In genomic region chr2:135086222-135086621, GRCh38 we compare ENCODE assay signal across 29 cellular contexts. TPM values are rescaled to one million over a fixed set of nuclear protein-coding genes. Genes with fewer than 3 reads are reported as not detected.
"Had no signal": no experiment of that assay in that cellular context is flagged by ENCODE, and none has a peak within 500 bp of the region (broad histone marks: within the 10 kb centered on the region; RNA-seq: fewer than 3 reads in every experiment).

No MANE protein-coding gene starts in this region.

- ATAC-seq: foreskin keratinocyte; heart left ventricle; left colon; naive thymus-derived CD4-positive, alpha-beta T cell; sciatic nerve had no signal

- H3K9me3 ChIP-seq: ovary, suprapubic skin, tibial artery had no signal

- H3K4me1 ChIP-seq: foreskin keratinocyte, suprapubic skin, tibial artery had no signal

- H3K4me3 Mint-ChIP-seq: activated CD4-positive, alpha-beta memory T cell treated with anti-CD3 and anti-CD28 coated beads, Interleukin-2, amount 10 ng/mL, durations not matched to agents 7 days and 5 days; activated CD4-positive, alpha-beta T cell treated with anti-CD3 and anti-CD28 coated beads, Interleukin-2, amount 10 ng/mL, durations not matched to agents 24 days and 14 days; immature natural killer cell; mesothelial cell of epicardium; naive thymus-derived CD4-positive, alpha-beta T cell; T-helper 2 cell treated with Interferon-gamma antibody and Interleukin-4, amounts not matched to agents 5 μg/mL and 100 μg/mL, for 36 hours had no signal

- H3K27me3 Mint-ChIP-seq: activated CD4-positive, alpha-beta memory T cell treated with anti-CD3 and anti-CD28 coated beads, Interleukin-2, amount 10 ng/mL, durations not matched to agents 7 days and 5 days; activated CD4-positive, alpha-beta T cell treated with anti-CD3 and anti-CD28 coated beads, Interleukin-2, amount 10 ng/mL, durations not matched to agents 24 days and 14 days; naive thymus-derived CD4-positive, alpha-beta T cell; progenitor cell of endocrine pancreas had no signal

- DNase-seq: activated CD4-positive, alpha-beta memory T cell treated with anti-CD3 and anti-CD28 coated beads, Interleukin-2, amount 10 ng/mL, durations not matched to agents 7 days and 5 days; activated CD4-positive, alpha-beta T cell treated with anti-CD3 and anti-CD28 coated beads, Interleukin-2, amount 10 ng/mL, durations not matched to agents 24 days and 14 days; activated CD4-positive, CD25-positive, alpha-beta regulatory T cell; activated CD8-positive, alpha-beta memory T cell treated with anti-CD3 and anti-CD28 coated beads, Interleukin-2, amount 50 U/mL, for 48 hours; activated naive CD4-positive, alpha-beta T cell; activated T-cell treated with anti-CD3 and anti-CD28 coated beads, Interleukin-2, amount 50 U/mL, for 48 hours; effector CD8-positive, alpha-beta T cell; foreskin keratinocyte; heart left ventricle; hypothalamus; immature natural killer cell; kidney; left colon; naive thymus-derived CD4-positive, alpha-beta T cell; ovary; stimulated activated CD4-positive, alpha-beta T cell treated with anti-CD3 and anti-CD28 coated beads, Interleukin-12 subunit alpha, Interleukin-12 subunit beta, amount 100 ng/mL, for 4 hours; stimulated activated CD4-positive, alpha-beta T cell treated with anti-CD3 and anti-CD28 coated beads, Interleukin-4, amount 100 ng/mL, for 1 hour; T-helper 1 cell; tibial artery had no signal

- H3K4me3 ChIP-seq: heart left ventricle, ovary, skin epidermis, suprapubic skin, tibial artery had no signal

- H3K27ac Mint-ChIP-seq: activated CD4-positive, alpha-beta memory T cell treated with anti-CD3 and anti-CD28 coated beads, Interleukin-2, amount 10 ng/mL, durations not matched to agents 7 days and 5 days; activated CD4-positive, alpha-beta T cell treated with anti-CD3 and anti-CD28 coated beads, Interleukin-2, amount 10 ng/mL, durations not matched to agents 24 days and 14 days; immature natural killer cell; mesothelial cell of epicardium; naive thymus-derived CD4-positive, alpha-beta T cell; progenitor cell of endocrine pancreas; T-helper 2 cell treated with Interferon-gamma antibody and Interleukin-4, amounts not matched to agents 5 μg/mL and 100 μg/mL, for 36 hours had no signal

- H3K4me1 Mint-ChIP-seq: activated CD4-positive, alpha-beta memory T cell treated with anti-CD3 and anti-CD28 coated beads, Interleukin-2, amount 10 ng/mL, durations not matched to agents 7 days and 5 days; mesothelial cell of epicardium had no signal

- H3K27ac ChIP-seq: foreskin keratinocyte, heart left ventricle, ovary, skin epidermis, suprapubic skin, tibial artery had no signal

- H3K27me3 ChIP-seq: foreskin keratinocyte, heart left ventricle, ovary, suprapubic skin, tibial artery had no signal

- H3K36me3 ChIP-seq: ovary, suprapubic skin had no signal

RNA-seq across cellular contexts. Expression of gene MAP3K19, which starts 39.0 kb away (rescaled TPM):
- total RNA-seq: activated CD4-positive, alpha-beta memory T cell treated with anti-CD3 and anti-CD28 coated beads, Interleukin-2, amount 10 ng/mL, durations not matched to agents 7 days and 5 days; activated CD4-positive, alpha-beta T cell treated with anti-CD3 and anti-CD28 coated beads, Interleukin-2, amount 10 ng/mL, durations not matched to agents 24 days and 14 days; dermis microvascular lymphatic vessel endothelial cell; foreskin keratinocyte; heart left ventricle; kidney; left colon; liver; mesothelial cell of epicardium; progenitor cell of endocrine pancreas; renal cortical epithelial cell; suprapubic skin; ureter had no signal
